ENCODE assay signal across 12 cellular contexts in genomic region chr9:19451240-19452087, GRCh38. TPM values are rescaled to one million over a fixed set of nuclear protein-coding genes. Genes with fewer than 3 reads are reported as not detected.
DNase-seq lines count a peak whose midpoint lies in the region; ATAC-seq and TF ChIP-seq lines count a peak whose summit lies in the region.
"Had no signal": no experiment of that assay in that cellular context is flagged by ENCODE, and none has a peak within 500 bp of the region (broad histone marks: within the 10 kb centered on the region; RNA-seq: fewer than 3 reads in every experiment).

No MANE protein-coding gene starts in this region.

- BruUV-seq in Calu3 (replicated peaks; lab: Mats Ljungman, UMichigan) = no TSS peak

- no peaks in the 10 kb centered on the region for H3K9me3 Mint-ChIP-seq in activated naive CD8-positive, alpha-beta T cell treated with anti-CD3 and anti-CD28 coated beads, Interleukin-2, amount 10 ng/mL, durations not matched to agents 7 days and 5 days
- no peaks in the 10 kb centered on the region for H3K9me3 Mint-ChIP-seq in Calu3 (ENCODE audit: low read depth, unreplicated experiment)
- H3K9me3 Mint-ChIP-seq: activated naive CD4-positive, alpha-beta T cell treated with anti-CD3 and anti-CD28 coated beads, Interleukin-2, amount 50 U/mL, for 72 hours; CD8-positive, alpha-beta memory T cell had no signal

- intact Hi-C loops in Calu3 (cut with micrococcal nuclease; ENCODE audit: unreplicated experiment) = loop anchor here (10.0 kb wide), 2 partner anchors 267 to 407 kb away; partner anchors contain the start of gene RRAGA

- H3K4me1 Mint-ChIP-seq in activated naive CD8-positive, alpha-beta T cell treated with anti-CD3 and anti-CD28 coated beads, Interleukin-2, amount 10 ng/mL, durations not matched to agents 7 days and 5 days = no peaks in the 10 kb centered on the region
- H3K4me1 Mint-ChIP-seq in Calu3 (ENCODE audit: low read depth, unreplicated experiment) = no peaks in the 10 kb centered on the region
- H3K4me1 Mint-ChIP-seq: CD8-positive, alpha-beta memory T cell had no signal

- no peak for TF ChIP-seq CTCF in GM20000 (IDR thresholded peaks at IDR 0.05; ENCODE audit: extremely low read depth, missing control alignments)
- TF ChIP-seq CTCF in Calu3 (IDR thresholded peaks at IDR 0.05; ENCODE audit: unreplicated experiment) = no peak

- CTCF ChIA-PET in Calu3 (lab: Charles Lee) = no interaction called here

- no peaks in the 10 kb centered on the region for H3K27me3 Mint-ChIP-seq in activated naive CD8-positive, alpha-beta T cell treated with anti-CD3 and anti-CD28 coated beads, Interleukin-2, amount 10 ng/mL, durations not matched to agents 7 days and 5 days
- H3K27me3 Mint-ChIP-seq in Calu3 (ENCODE audit: unreplicated experiment) = no peaks in the 10 kb centered on the region

- H3K4me3 Mint-ChIP-seq in activated naive CD8-positive, alpha-beta T cell treated with anti-CD3 and anti-CD28 coated beads, Interleukin-2, amount 10 ng/mL, durations not matched to agents 7 days and 5 days = no peak overlapping the region
- no peak overlapping the region for H3K4me3 Mint-ChIP-seq in Calu3 (ENCODE audit: low read depth, unreplicated experiment)
- H3K4me3 Mint-ChIP-seq: CD8-positive, alpha-beta memory T cell had no signal

- ATAC-seq in GM18868 (IDR thresholded peaks at IDR 0.05; ENCODE audit: unreplicated experiment) (peak; percentile 94), GM21717 (IDR thresholded peaks at IDR 0.05; ENCODE audit: unreplicated experiment) (peak; percentile 95), HG03108 (IDR thresholded peaks at IDR 0.05; ENCODE audit: unreplicated experiment) (peak; percentile 84)
- ATAC-seq in activated naive CD8-positive, alpha-beta T cell treated with anti-CD3 and anti-CD28 coated beads, Interleukin-2, amount 10 ng/mL, durations not matched to agents 7 days and 5 days (ENCODE audit: low read depth) = no peak
- ATAC-seq: activated naive CD4-positive, alpha-beta T cell treated with anti-CD3 and anti-CD28 coated beads, Interleukin-2, amount 50 U/mL, for 72 hours; heart right ventricle had no signal

- no peaks in the 10 kb centered on the region for H3K36me3 Mint-ChIP-seq in activated naive CD8-positive, alpha-beta T cell treated with anti-CD3 and anti-CD28 coated beads, Interleukin-2, amount 10 ng/mL, durations not matched to agents 7 days and 5 days
- no peaks in the 10 kb centered on the region for H3K36me3 Mint-ChIP-seq in Calu3 (ENCODE audit: insufficient read depth, unreplicated experiment)
- H3K36me3 Mint-ChIP-seq: activated naive CD4-positive, alpha-beta T cell treated with anti-CD3 and anti-CD28 coated beads, Interleukin-2, amount 50 U/mL, for 72 hours had no signal

- no peak for DNase-seq in activated naive CD8-positive, alpha-beta T cell treated with anti-CD3 and anti-CD28 coated beads, Interleukin-2, amount 10 ng/mL, durations not matched to agents 7 days and 5 days
- DNase-seq in GM20000 (ENCODE audit: low spot score) (no peak), Calu3 (no peak)
- DNase-seq in stimulated activated CD4-positive, alpha-beta T cell treated with anti-CD3 and anti-CD28 coated beads, Interleukin-4, amount 100 ng/mL, for 4 hours = no peak
- DNase-seq in stimulated activated CD4-positive, alpha-beta T cell treated with anti-CD3 and anti-CD28 coated beads, Interleukin-15, amount 100 ng/mL, for 24 hours = no peak
- DNase-seq: CD8-positive, alpha-beta memory T cell; heart right ventricle; NCI-H2171 treated with DMSO at 0.1 percent for 48 hours had no signal

- POLR2A ChIA-PET in activated naive CD8-positive, alpha-beta T cell treated with anti-CD3 and anti-CD28 coated beads, Interleukin-2, amount 10 ng/mL, durations not matched to agents 7 days and 5 days (lab: Charles Lee) = no interaction called here

- peak overlapping the region; percentile 13 for H3K27ac Mint-ChIP-seq in activated naive CD8-positive, alpha-beta T cell treated with anti-CD3 and anti-CD28 coated beads, Interleukin-2, amount 10 ng/mL, durations not matched to agents 7 days and 5 days
- H3K27ac Mint-ChIP-seq in Calu3 (ENCODE audit: unreplicated experiment) = no peak overlapping the region
- H3K27ac Mint-ChIP-seq: activated naive CD4-positive, alpha-beta T cell treated with anti-CD3 and anti-CD28 coated beads, Interleukin-2, amount 50 U/mL, for 72 hours had no signal

RNA-seq across cellular contexts. Expression of gene ACER2, which starts 42.7 kb away (rescaled TPM):
- 1 to 10 TPM; 2.9 to 3.9 TPM for total RNA-seq in activated naive CD8-positive, alpha-beta T cell treated with anti-CD3 and anti-CD28 coated beads, Interleukin-2, amount 10 ng/mL, durations not matched to agents 7 days and 5 days
- 7.6 and 10.0 TPM in 2 replicates for total RNA-seq in Calu3 (2022)
